1 cellular context compared by ENCODE assay signal in the genomic region with DNA sequence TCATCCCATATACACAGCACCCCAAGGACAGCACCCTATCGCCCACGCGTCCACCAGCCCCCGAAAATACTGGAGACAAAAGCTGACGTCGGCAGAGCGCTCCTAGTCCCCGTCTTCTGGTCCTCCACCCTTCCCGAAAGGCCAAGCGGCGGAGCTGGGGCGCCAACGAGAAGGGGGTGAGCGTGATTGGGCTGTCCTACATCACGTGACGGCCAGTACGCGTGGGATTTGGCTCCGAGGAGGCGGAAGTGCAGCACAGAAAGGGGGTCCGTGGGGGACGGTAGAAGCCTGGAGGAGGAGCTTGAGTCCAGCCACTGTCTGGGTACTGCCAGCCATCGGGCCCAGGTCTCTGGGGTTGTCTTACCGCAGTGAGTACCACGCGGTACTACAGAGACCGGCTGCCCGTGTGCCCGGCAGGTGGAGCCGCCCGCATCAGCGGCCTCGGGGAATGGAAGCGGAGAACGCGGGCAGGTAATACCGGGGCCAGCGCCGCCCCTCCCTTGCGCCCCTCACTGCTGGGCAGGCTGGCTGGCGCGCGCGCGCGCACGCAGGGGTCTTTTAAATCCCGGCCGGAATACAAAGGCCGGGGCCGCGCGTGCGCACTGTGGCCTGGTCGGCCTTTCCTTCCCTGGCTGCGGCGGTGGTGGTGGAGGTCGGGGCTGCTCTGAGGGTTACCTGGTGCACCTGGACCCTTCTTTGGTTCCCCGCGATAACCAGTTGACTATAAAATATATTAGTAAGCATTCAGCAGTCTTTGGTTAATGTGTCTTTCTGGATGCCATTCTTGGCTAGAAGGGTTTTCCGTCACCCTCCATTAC.
TF ChIP-seq lines count a peak whose summit lies in the region.

TSS of gene TDG (plus strand) at position 283 of the 818 bp plus-strand sequence. CDS start at position 449, 166 bp downstream.

TF ChIP-seq in HEK293, 187 proteins besides CTCF, POLR2A, EP300 and RAD21 (continued from another document and continues in another):
- TF ChIP-seq, protein P1, sequence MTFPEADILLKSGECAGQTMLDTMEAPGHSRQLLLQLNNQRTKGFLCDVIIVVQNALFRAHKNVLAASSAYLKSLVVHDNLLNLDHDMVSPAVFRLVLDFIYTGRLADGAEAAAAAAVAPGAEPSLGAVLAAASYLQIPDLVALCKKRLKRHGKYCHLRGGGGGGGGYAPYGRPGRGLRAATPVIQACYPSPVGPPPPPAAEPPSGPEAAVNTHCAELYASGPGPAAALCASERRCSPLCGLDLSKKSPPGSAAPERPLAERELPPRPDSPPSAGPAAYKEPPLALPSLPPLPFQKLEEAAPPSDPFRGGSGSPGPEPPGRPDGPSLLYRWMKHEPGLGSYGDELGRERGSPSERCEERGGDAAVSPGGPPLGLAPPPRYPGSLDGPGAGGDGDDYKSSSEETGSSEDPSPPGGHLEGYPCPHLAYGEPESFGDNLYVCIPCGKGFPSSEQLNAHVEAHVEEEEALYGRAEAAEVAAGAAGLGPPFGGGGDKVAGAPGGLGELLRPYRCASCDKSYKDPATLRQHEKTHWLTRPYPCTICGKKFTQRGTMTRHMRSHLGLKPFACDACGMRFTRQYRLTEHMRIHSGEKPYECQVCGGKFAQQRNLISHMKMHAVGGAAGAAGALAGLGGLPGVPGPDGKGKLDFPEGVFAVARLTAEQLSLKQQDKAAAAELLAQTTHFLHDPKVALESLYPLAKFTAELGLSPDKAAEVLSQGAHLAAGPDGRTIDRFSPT (tag by site-specific recombination; IDR thresholded peaks at IDR 0.05), result peak; percentile 99
- no peak for TF ChIP-seq ZNF341 (tag by site-specific recombination; IDR thresholded peaks at IDR 0.05; ENCODE audit: low read depth)
- no peak for TF ChIP-seq ZNF121 (tag by site-specific recombination; IDR thresholded peaks at IDR 0.05)
- TF ChIP-seq ZNF768 (tag by site-specific recombination; IDR thresholded peaks at IDR 0.05), result no peak
- peak; percentile 87 for TF ChIP-seq ZEB2 (tag by site-specific recombination; IDR thresholded peaks at IDR 0.05)
- 0 out of 2 replicates have a peak, but pooled peaks have one; percentile 32 for TF ChIP-seq ZNF785 (tag by site-specific recombination; IDR thresholded peaks at IDR 0.05)
- peak; percentile 38; the same call in 1 of the 2 replicates for TF ChIP-seq ZIC2 (tag by site-specific recombination; IDR thresholded peaks at IDR 0.05)
- TF ChIP-seq ZNF747 (tag by site-specific recombination; IDR thresholded peaks at IDR 0.05), result no peak
- no peak for TF ChIP-seq ZNF510 (tag by site-specific recombination; IDR thresholded peaks at IDR 0.05; ENCODE audit: insufficient replicate concordance)
- TF ChIP-seq GLI4 (tag by site-specific recombination; IDR thresholded peaks at IDR 0.05), result no peak
- no peak for TF ChIP-seq ZNF302 (tag by site-specific recombination; IDR thresholded peaks at IDR 0.05; ENCODE audit: low read depth)
- TF ChIP-seq HOXA7 (CRISPR knock-in tag; IDR thresholded peaks at IDR 0.05; ENCODE audit: borderline replicate concordance), result no peak
- peak; percentile 79; the same call in 1 of the 2 replicates for TF ChIP-seq REPIN1 (tag by site-specific recombination; IDR thresholded peaks at IDR 0.05; ENCODE audit: low read depth)
- TF ChIP-seq ZNF830 (tag by site-specific recombination; IDR thresholded peaks at IDR 0.05; ENCODE audit: low read depth), result no peak
- TF ChIP-seq ZBTB26 (tag by site-specific recombination; optimal IDR thresholded peaks at IDR 0.05), result peak; percentile 95
- no peak for TF ChIP-seq BCL11B (tag by site-specific recombination; IDR thresholded peaks at IDR 0.05; ENCODE audit: low read depth)
- no peak for TF ChIP-seq ZNF138 (tag by site-specific recombination; IDR thresholded peaks at IDR 0.05; ENCODE audit: borderline replicate concordance)
- TF ChIP-seq ZNF677 (tag by site-specific recombination; IDR thresholded peaks at IDR 0.05), result no peak
- TF ChIP-seq ZNF19 (tag by site-specific recombination; IDR thresholded peaks at IDR 0.05; ENCODE audit: low read depth), result no peak
- no peak for TF ChIP-seq ZNF513 (tag by site-specific recombination; IDR thresholded peaks at IDR 0.05)
- peak; percentile 73 for TF ChIP-seq ZBTB8A (tag by site-specific recombination; IDR thresholded peaks at IDR 0.05)
- TF ChIP-seq ZNF610 (tag by site-specific recombination; IDR thresholded peaks at IDR 0.05; ENCODE audit: borderline replicate concordance), result peak; percentile 80
- no peak for TF ChIP-seq ZNF837 (tag by site-specific recombination; IDR thresholded peaks at IDR 0.05)
- TF ChIP-seq ZNF544 (tag by site-specific recombination; IDR thresholded peaks at IDR 0.05), result no peak
- TF ChIP-seq ZNF174 (tag by site-specific recombination; IDR thresholded peaks at IDR 0.05), result no peak
- no peak for TF ChIP-seq ZNF645 (tag by site-specific recombination; IDR thresholded peaks at IDR 0.05)
- TF ChIP-seq, protein P2, sequence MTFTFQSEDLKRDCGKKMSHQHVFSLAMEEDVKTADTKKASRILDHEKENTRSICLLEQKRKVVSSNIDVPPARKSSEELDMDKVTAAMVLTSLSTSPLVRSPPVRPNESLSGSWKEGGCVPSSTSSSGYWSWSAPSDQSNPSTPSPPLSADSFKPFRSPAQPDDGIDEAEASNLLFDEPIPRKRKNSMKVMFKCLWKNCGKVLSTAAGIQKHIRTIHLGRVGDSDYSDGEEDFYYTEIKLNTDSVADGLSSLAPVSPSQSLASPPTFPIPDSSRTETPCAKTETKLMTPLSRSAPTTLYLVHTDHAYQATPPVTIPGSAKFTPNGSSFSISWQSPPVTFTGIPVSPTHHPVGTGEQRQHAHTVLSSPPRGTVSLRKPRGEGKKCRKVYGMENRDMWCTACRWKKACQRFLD (tag by site-specific recombination; IDR thresholded peaks at IDR 0.05), result peak; percentile 58; the same call in 1 of the 2 replicates
- no peak for TF ChIP-seq GFI1B (tag by site-specific recombination; IDR thresholded peaks at IDR 0.05)
- TF ChIP-seq ZFP37 (tag by site-specific recombination; IDR thresholded peaks at IDR 0.05), result peak; percentile 95
- TF ChIP-seq, protein P3, sequence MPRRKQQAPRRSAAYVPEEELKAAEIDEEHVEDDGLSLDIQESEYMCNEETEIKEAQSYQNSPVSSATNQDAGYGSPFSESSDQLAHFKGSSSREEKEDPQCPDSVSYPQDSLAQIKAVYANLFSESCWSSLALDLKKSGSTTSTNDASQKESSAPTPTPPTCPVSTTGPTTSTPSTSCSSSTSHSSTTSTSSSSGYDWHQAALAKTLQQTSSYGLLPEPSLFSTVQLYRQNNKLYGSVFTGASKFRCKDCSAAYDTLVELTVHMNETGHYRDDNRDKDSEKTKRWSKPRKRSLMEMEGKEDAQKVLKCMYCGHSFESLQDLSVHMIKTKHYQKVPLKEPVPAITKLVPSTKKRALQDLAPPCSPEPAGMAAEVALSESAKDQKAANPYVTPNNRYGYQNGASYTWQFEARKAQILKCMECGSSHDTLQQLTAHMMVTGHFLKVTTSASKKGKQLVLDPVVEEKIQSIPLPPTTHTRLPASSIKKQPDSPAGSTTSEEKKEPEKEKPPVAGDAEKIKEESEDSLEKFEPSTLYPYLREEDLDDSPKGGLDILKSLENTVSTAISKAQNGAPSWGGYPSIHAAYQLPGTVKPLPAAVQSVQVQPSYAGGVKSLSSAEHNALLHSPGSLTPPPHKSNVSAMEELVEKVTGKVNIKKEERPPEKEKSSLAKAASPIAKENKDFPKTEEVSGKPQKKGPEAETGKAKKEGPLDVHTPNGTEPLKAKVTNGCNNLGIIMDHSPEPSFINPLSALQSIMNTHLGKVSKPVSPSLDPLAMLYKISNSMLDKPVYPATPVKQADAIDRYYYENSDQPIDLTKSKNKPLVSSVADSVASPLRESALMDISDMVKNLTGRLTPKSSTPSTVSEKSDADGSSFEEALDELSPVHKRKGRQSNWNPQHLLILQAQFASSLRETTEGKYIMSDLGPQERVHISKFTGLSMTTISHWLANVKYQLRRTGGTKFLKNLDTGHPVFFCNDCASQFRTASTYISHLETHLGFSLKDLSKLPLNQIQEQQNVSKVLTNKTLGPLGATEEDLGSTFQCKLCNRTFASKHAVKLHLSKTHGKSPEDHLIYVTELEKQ (tag by site-specific recombination; IDR thresholded peaks at IDR 0.05; ENCODE audit: borderline replicate concordance), result no peak
- no peak for TF ChIP-seq ZNF623 (tag by site-specific recombination; IDR thresholded peaks at IDR 0.05)
- peak; percentile 59; the same call in 1 of the 2 replicates for TF ChIP-seq ZNF394 (tag by site-specific recombination; IDR thresholded peaks at IDR 0.05; ENCODE audit: borderline replicate concordance)
- TF ChIP-seq, protein P4, sequence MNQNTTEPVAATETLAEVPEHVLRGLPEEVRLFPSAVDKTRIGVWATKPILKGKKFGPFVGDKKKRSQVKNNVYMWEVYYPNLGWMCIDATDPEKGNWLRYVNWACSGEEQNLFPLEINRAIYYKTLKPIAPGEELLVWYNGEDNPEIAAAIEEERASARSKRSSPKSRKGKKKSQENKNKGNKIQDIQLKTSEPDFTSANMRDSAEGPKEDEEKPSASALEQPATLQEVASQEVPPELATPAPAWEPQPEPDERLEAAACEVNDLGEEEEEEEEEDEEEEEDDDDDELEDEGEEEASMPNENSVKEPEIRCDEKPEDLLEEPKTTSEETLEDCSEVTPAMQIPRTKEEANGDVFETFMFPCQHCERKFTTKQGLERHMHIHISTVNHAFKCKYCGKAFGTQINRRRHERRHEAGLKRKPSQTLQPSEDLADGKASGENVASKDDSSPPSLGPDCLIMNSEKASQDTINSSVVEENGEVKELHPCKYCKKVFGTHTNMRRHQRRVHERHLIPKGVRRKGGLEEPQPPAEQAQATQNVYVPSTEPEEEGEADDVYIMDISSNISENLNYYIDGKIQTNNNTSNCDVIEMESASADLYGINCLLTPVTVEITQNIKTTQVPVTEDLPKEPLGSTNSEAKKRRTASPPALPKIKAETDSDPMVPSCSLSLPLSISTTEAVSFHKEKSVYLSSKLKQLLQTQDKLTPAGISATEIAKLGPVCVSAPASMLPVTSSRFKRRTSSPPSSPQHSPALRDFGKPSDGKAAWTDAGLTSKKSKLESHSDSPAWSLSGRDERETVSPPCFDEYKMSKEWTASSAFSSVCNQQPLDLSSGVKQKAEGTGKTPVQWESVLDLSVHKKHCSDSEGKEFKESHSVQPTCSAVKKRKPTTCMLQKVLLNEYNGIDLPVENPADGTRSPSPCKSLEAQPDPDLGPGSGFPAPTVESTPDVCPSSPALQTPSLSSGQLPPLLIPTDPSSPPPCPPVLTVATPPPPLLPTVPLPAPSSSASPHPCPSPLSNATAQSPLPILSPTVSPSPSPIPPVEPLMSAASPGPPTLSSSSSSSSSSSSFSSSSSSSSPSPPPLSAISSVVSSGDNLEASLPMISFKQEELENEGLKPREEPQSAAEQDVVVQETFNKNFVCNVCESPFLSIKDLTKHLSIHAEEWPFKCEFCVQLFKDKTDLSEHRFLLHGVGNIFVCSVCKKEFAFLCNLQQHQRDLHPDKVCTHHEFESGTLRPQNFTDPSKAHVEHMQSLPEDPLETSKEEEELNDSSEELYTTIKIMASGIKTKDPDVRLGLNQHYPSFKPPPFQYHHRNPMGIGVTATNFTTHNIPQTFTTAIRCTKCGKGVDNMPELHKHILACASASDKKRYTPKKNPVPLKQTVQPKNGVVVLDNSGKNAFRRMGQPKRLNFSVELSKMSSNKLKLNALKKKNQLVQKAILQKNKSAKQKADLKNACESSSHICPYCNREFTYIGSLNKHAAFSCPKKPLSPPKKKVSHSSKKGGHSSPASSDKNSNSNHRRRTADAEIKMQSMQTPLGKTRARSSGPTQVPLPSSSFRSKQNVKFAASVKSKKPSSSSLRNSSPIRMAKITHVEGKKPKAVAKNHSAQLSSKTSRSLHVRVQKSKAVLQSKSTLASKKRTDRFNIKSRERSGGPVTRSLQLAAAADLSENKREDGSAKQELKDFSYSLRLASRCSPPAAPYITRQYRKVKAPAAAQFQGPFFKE (tag by site-specific recombination; IDR thresholded peaks at IDR 0.05; ENCODE audit: borderline replicate concordance), result no peak
- TF ChIP-seq, protein P5, sequence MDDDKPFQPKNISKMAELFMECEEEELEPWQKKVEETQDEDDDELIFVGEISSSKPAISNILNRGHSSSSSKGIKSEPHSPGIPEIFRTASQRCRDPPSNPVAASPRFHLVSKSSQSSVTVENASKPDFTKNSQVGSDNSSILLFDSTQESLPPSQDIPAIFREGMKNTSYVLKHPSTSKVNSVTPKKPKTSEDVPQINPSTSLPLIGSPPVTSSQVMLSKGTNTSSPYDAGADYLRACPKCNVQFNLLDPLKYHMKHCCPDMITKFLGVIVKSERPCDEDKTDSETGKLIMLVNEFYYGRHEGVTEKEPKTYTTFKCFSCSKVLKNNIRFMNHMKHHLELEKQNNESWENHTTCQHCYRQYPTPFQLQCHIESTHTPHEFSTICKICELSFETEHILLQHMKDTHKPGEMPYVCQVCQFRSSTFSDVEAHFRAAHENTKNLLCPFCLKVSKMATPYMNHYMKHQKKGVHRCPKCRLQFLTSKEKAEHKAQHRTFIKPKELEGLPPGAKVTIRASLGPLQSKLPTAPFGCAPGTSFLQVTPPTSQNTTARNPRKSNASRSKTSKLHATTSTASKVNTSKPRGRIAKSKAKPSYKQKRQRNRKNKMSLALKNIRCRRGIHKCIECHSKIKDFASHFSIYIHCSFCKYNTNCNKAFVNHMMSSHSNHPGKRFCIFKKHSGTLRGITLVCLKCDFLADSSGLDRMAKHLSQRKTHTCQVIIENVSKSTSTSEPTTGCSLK (tag by site-specific recombination; IDR thresholded peaks at IDR 0.05), result no peak
- peak; percentile 84 for TF ChIP-seq ZBTB17 (tag by site-specific recombination; IDR thresholded peaks at IDR 0.05)
- TF ChIP-seq SETDB1 (IDR thresholded peaks at IDR 0.05; ENCODE audit: insufficient read length, low read length), result no peak
- no peak for TF ChIP-seq ZNF792 (tag by site-specific recombination; IDR thresholded peaks at IDR 0.05)
